In the genomic region with DNA sequence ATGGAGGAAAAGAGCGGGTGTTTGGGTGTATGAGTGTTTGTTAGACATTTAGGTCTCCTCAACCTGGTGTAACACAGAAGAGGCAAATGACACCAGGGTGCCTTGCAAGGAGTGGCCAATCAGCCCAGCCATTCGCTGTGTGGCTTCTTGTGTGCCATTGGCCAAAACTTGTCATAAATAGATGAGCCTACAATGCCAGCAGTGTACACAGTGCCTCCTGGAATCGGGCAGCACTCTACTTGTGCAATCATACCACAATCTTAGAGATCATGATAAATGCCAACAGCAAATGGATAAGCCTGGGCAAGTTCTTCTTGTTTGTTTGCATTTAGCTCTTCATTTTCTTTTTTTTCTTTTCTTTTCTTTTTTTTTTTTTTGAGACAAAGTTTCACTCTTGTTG, we compare ENCODE assay signal across 1 cellular context.
TF ChIP-seq lines count a peak whose summit lies in the region.

No MANE protein-coding gene starts in this region.

TF ChIP-seq in GM23338, 12 proteins besides CTCF, POLR2A, EP300 and RAD21 (continued from another document):
- TF ChIP-seq, protein P1, sequence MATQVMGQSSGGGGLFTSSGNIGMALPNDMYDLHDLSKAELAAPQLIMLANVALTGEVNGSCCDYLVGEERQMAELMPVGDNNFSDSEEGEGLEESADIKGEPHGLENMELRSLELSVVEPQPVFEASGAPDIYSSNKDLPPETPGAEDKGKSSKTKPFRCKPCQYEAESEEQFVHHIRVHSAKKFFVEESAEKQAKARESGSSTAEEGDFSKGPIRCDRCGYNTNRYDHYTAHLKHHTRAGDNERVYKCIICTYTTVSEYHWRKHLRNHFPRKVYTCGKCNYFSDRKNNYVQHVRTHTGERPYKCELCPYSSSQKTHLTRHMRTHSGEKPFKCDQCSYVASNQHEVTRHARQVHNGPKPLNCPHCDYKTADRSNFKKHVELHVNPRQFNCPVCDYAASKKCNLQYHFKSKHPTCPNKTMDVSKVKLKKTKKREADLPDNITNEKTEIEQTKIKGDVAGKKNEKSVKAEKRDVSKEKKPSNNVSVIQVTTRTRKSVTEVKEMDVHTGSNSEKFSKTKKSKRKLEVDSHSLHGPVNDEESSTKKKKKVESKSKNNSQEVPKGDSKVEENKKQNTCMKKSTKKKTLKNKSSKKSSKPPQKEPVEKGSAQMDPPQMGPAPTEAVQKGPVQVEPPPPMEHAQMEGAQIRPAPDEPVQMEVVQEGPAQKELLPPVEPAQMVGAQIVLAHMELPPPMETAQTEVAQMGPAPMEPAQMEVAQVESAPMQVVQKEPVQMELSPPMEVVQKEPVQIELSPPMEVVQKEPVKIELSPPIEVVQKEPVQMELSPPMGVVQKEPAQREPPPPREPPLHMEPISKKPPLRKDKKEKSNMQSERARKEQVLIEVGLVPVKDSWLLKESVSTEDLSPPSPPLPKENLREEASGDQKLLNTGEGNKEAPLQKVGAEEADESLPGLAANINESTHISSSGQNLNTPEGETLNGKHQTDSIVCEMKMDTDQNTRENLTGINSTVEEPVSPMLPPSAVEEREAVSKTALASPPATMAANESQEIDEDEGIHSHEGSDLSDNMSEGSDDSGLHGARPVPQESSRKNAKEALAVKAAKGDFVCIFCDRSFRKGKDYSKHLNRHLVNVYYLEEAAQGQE (IDR thresholded peaks at IDR 0.05; ENCODE audit: unreplicated experiment) = no peak
- no peak for TF ChIP-seq EZH2phosphoT487 (IDR thresholded peaks at IDR 0.05; ENCODE audit: unreplicated experiment)
